ENCODE assay signal across 13 cellular contexts in the genomic region with DNA sequence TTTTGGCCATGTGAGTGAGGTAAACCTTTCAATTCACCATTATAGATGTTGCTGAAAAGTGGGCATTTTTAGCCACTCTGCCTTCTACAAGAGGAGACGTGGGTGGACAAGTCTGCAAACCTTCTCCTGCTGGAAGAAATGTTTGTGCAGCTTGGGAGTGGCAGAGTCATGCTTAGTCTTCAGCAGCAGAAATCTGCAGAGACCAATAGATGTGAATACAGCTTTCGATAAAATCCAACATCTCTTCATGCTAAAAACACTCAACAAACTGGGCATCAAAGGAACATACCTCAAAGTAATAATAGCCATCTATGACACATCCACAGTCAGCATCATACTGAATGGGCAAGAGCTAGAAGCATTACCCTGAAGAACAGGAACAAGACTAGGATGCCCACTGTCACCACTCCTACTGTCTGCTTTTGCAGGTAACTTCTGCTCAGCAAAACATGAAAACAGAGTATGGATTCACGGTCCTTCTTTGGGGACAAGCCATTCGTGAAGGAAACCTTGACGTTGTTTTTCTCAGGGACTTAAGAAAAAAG.
A peak's percentile ranks its signal among the peaks of the same experiment; 100 is the strongest.
DNase-seq lines count a peak whose midpoint lies in the region; ATAC-seq lines count a peak whose summit lies in the region.
"Had no signal": no experiment of that assay in that cellular context is flagged by ENCODE, and none has a peak within 500 bp of the region (broad histone marks: within the 10 kb centered on the region; RNA-seq: fewer than 3 reads in every experiment).

No MANE protein-coding gene starts in this region.

- CTCF ChIA-PET in CD8-positive, alpha-beta memory T cell (lab: Charles Lee): no interaction called here

- no peak overlapping the region for H3K27ac ChIP-seq in CD8-positive, alpha-beta memory T cell (ENCODE audit: low read depth, low read length)

- H3K36me3 ChIP-seq in CD8-positive, alpha-beta memory T cell (ENCODE audit: insufficient read depth, low read length): no peaks in the 10 kb centered on the region

- H3K27me3 ChIP-seq in CD8-positive, alpha-beta memory T cell (ENCODE audit: insufficient read depth, low read length, poor library complexity, severe bottlenecking): no peaks in the 10 kb centered on the region

- peaks cover 16 to 25% (median 24%) of the 10 kb centered on the region in 3 donors for H3K4me1 Mint-ChIP-seq in CD8-positive, alpha-beta memory T cell
- H3K4me1 Mint-ChIP-seq in central memory CD8-positive, alpha-beta T cell: peaks cover 28% of the 10 kb centered on the region

- peak overlapping the region; percentile 40 to 95 (median 91) for H3K27ac Mint-ChIP-seq in CD8-positive, alpha-beta memory T cell
- peak overlapping the region; percentile 84 for H3K27ac Mint-ChIP-seq in central memory CD8-positive, alpha-beta T cell (ENCODE audit: low read depth)
- H3K27ac Mint-ChIP-seq: activated naive CD4-positive, alpha-beta T cell treated with anti-CD3 and anti-CD28 coated beads, Interleukin-2, amount 50 U/mL, for 24 hours; dendritic cell treated with granulocyte-macrophage colony-stimulating factor and Interleukin-4, amounts not matched to agents 40 ng/mL and 50 ng/mL, for 4 days had no signal

- H3K4me3 ChIP-seq in CD8-positive, alpha-beta memory T cell (ENCODE audit: low read length): no peak overlapping the region

- DNase-seq in CD8-positive, alpha-beta memory T cell: no peak
- DNase-seq in central memory CD8-positive, alpha-beta T cell (ENCODE audit: low spot score in 2 of 2): no peak
- DNase-seq in KG1 (lab: John Stamatoyannopoulos, UW) (no peak), NCI-H2196 (lab: John Stamatoyannopoulos, UW; ENCODE audit: unreplicated experiment) (no peak)
- no peak for DNase-seq in activated CD4-positive, CD25-positive, alpha-beta regulatory T cell treated with anti-CD3 and anti-CD28 coated beads, Interleukin-2, amount 50 U/mL, for 72 hours
- DNase-seq: AML-193, GF-D8, SIG-M5 had no signal

- no peaks in the 10 kb centered on the region for H3K9me3 ChIP-seq in CD8-positive, alpha-beta memory T cell (ENCODE audit: low read length)

- H3K4me1 ChIP-seq in CD8-positive, alpha-beta memory T cell (ENCODE audit: insufficient read depth, low read length): peaks cover 22% of the 10 kb centered on the region

- POLR2A ChIA-PET in CD8-positive, alpha-beta memory T cell (lab: Charles Lee): interaction anchor here (0.9 kb wide), 1 partner anchor 446 kb away, joined by 4 read pairs; a partner anchor contains a TSS

- no peaks in the 10 kb centered on the region for H3K9me3 Mint-ChIP-seq in CD8-positive, alpha-beta memory T cell
- no peaks in the 10 kb centered on the region for H3K9me3 Mint-ChIP-seq in central memory CD8-positive, alpha-beta T cell
- H3K9me3 Mint-ChIP-seq: activated naive CD4-positive, alpha-beta T cell treated with anti-CD3 and anti-CD28 coated beads, Interleukin-2, amount 50 U/mL, for 24 hours; dendritic cell treated with granulocyte-macrophage colony-stimulating factor and Interleukin-4, amounts not matched to agents 40 ng/mL and 50 ng/mL, for 4 days had no signal

- ATAC-seq in GM19438 (IDR thresholded peaks at IDR 0.05; ENCODE audit: low read depth, unreplicated experiment): peak; percentile 20
- ATAC-seq in HG03196 (IDR thresholded peaks at IDR 0.05; ENCODE audit: unreplicated experiment): peak; percentile 28
- ATAC-seq in central memory CD8-positive, alpha-beta T cell (replicated peaks; ENCODE audit: extremely low read depth, poor library complexity, severe bottlenecking): no peak
- no peak for ATAC-seq in HG02973 (IDR thresholded peaks at IDR 0.05; ENCODE audit: unreplicated experiment)

- peak overlapping the region in 1 of 7 donors; percentile 36 for H3K4me3 Mint-ChIP-seq in CD8-positive, alpha-beta memory T cell
- peak overlapping the region; percentile 27 for H3K4me3 Mint-ChIP-seq in central memory CD8-positive, alpha-beta T cell
- H3K4me3 Mint-ChIP-seq: dendritic cell treated with granulocyte-macrophage colony-stimulating factor and Interleukin-4, amounts not matched to agents 40 ng/mL and 50 ng/mL, for 4 days had no signal

- H3K27me3 Mint-ChIP-seq in CD8-positive, alpha-beta memory T cell: peaks cover 0 to 2% of the 10 kb centered on the region in 2 donors
- no peaks in the 10 kb centered on the region for H3K27me3 Mint-ChIP-seq in central memory CD8-positive, alpha-beta T cell

- peaks cover 0 to 2% (median 0%) of the 10 kb centered on the region in 3 donors for H3K36me3 Mint-ChIP-seq in CD8-positive, alpha-beta memory T cell
- peaks cover 4% of the 10 kb centered on the region for H3K36me3 Mint-ChIP-seq in central memory CD8-positive, alpha-beta T cell (ENCODE audit: insufficient read depth)

Comparison
In these comparisons a context has a peak if more than half of its experiments do, and no peak if none do; other contexts are left out.
1. ATAC-seq: peak in GM19438 (single experiment) and HG03196 (single experiment); none in central memory CD8-positive, alpha-beta T cell (single experiment) and HG02973 (single experiment).